1 cellular context compared by ENCODE assay signal in the genomic region with DNA sequence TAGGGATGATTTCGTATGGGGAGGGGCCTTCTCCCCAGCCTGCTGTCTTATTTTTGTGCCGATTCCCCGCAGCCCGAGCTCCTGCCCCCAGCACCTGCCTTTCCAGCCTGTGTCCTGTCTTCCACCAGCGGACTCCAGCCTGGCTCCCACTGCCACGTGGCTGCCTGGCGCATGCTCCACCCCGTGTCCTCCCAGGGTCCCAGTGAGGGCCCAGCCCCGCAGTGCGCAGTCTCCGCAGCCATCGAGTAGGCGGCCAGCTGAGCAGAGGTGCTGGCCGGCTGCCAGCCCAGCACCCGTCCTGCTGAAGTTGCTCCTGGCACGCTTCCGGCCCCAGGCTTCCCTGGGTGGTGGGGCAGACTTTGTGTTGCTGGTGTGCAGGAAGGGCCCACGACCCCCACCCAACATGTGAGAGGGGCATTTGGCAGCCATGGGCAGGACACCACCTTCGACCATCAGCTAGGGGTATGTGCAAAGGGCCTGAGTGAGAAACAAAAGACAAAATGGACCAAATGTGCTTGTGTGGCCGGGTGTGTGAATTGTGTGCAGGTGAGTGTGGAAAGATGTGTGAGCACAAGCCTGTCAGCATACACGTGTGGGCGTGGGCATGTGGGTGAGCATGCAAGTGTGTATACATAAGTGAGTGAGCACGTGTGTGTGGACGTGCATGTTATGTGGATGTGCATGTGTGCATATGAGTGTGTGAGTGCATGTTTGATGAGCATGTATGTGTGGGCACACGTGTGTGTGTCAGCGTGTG.
TF ChIP-seq lines count a peak whose summit lies in the region.

No MANE protein-coding gene starts in this region.

TF ChIP-seq in HEK293, 187 proteins besides CTCF, POLR2A, EP300 and RAD21 (continued from another document):
- TF ChIP-seq, protein P1, sequence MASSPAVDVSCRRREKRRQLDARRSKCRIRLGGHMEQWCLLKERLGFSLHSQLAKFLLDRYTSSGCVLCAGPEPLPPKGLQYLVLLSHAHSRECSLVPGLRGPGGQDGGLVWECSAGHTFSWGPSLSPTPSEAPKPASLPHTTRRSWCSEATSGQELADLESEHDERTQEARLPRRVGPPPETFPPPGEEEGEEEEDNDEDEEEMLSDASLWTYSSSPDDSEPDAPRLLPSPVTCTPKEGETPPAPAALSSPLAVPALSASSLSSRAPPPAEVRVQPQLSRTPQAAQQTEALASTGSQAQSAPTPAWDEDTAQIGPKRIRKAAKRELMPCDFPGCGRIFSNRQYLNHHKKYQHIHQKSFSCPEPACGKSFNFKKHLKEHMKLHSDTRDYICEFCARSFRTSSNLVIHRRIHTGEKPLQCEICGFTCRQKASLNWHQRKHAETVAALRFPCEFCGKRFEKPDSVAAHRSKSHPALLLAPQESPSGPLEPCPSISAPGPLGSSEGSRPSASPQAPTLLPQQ (tag by site-specific recombination; IDR thresholded peaks at IDR 0.05), result peak; percentile 70; the same call in 1 of the 2 replicates
- peak; percentile 82 for TF ChIP-seq ZNF623 (tag by site-specific recombination; IDR thresholded peaks at IDR 0.05)
- TF ChIP-seq ZNF335 (tag by site-specific recombination; conservative IDR thresholded peaks at IDR 0.05), result peak; percentile 57
- TF ChIP-seq, protein P2, sequence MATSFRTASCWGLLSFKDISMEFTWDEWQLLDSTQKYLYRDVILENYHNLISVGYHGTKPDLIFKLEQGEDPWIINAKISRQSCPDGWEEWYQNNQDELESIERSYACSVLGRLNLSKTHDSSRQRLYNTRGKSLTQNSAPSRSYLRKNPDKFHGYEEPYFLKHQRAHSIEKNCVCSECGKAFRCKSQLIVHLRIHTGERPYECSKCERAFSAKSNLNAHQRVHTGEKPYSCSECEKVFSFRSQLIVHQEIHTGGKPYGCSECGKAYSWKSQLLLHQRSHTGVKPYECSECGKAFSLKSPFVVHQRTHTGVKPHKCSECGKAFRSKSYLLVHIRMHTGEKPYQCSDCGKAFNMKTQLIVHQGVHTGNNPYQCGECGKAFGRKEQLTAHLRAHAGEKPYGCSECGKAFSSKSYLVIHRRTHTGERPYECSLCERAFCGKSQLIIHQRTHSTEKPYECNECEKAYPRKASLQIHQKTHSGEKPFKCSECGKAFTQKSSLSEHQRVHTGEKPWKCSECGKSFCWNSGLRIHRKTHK (tag by site-specific recombination; IDR thresholded peaks at IDR 0.05), result no peak
- TF ChIP-seq ZNF561 (tag by site-specific recombination; IDR thresholded peaks at IDR 0.05; ENCODE audit: borderline replicate concordance), result peak; percentile 48; the same call in 1 of the 2 replicates
- no peak for TF ChIP-seq ZNF624 (tag by site-specific recombination; IDR thresholded peaks at IDR 0.05)
- TF ChIP-seq ZSCAN30 (tag by site-specific recombination; IDR thresholded peaks at IDR 0.05), result peak; percentile 71; the same call in 1 of the 2 replicates
- no peak for TF ChIP-seq ZSCAN4 (tag by site-specific recombination; IDR thresholded peaks at IDR 0.05)
- TF ChIP-seq, protein P3, sequence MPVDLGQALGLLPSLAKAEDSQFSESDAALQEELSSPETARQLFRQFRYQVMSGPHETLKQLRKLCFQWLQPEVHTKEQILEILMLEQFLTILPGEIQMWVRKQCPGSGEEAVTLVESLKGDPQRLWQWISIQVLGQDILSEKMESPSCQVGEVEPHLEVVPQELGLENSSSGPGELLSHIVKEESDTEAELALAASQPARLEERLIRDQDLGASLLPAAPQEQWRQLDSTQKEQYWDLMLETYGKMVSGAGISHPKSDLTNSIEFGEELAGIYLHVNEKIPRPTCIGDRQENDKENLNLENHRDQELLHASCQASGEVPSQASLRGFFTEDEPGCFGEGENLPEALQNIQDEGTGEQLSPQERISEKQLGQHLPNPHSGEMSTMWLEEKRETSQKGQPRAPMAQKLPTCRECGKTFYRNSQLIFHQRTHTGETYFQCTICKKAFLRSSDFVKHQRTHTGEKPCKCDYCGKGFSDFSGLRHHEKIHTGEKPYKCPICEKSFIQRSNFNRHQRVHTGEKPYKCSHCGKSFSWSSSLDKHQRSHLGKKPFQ (tag by site-specific recombination; IDR thresholded peaks at IDR 0.05), result peak; percentile 75
- peak; percentile 9; the same call in 1 of the 2 replicates for TF ChIP-seq SP3 (tag by site-specific recombination; IDR thresholded peaks at IDR 0.05)
- TF ChIP-seq ZNF37A (tag by site-specific recombination; IDR thresholded peaks at IDR 0.05), result no peak
- peak; percentile 75 for TF ChIP-seq HIC1 (tag by site-specific recombination; IDR thresholded peaks at IDR 0.05)
- no peak for TF ChIP-seq ZNF518A (tag by site-specific recombination; conservative IDR thresholded peaks at IDR 0.05; ENCODE audit: low read depth)
- TF ChIP-seq, protein P4, sequence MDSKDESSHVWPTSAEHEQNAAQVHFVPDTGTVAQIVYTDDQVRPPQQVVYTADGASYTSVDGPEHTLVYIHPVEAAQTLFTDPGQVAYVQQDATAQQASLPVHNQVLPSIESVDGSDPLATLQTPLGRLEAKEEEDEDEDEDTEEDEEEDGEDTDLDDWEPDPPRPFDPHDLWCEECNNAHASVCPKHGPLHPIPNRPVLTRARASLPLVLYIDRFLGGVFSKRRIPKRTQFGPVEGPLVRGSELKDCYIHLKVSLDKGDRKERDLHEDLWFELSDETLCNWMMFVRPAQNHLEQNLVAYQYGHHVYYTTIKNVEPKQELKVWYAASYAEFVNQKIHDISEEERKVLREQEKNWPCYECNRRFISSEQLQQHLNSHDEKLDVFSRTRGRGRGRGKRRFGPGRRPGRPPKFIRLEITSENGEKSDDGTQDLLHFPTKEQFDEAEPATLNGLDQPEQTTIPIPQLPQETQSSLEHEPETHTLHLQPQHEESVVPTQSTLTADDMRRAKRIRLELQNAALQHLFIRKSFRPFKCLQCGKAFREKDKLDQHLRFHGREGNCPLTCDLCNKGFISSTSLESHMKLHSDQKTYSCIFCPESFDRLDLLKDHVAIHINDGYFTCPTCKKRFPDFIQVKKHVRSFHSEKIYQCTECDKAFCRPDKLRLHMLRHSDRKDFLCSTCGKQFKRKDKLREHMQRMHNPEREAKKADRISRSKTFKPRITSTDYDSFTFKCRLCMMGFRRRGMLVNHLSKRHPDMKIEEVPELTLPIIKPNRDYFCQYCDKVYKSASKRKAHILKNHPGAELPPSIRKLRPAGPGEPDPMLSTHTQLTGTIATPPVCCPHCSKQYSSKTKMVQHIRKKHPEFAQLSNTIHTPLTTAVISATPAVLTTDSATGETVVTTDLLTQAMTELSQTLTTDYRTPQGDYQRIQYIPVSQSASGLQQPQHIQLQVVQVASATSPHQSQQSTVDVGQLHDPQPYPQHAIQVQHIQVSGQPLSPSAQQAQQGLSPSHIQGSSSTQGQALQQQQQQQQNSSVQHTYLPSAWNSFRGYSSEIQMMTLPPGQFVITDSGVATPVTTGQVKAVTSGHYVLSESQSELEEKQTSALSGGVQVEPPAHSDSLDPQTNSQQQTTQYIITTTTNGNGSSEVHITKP (tag by site-specific recombination; IDR thresholded peaks at IDR 0.05), result peak; percentile 58
- TF ChIP-seq ZNF544 (tag by site-specific recombination; IDR thresholded peaks at IDR 0.05), result no peak
TF ChIP-seq in HEK293: peak in this region for 29.
